In the genomic region with DNA sequence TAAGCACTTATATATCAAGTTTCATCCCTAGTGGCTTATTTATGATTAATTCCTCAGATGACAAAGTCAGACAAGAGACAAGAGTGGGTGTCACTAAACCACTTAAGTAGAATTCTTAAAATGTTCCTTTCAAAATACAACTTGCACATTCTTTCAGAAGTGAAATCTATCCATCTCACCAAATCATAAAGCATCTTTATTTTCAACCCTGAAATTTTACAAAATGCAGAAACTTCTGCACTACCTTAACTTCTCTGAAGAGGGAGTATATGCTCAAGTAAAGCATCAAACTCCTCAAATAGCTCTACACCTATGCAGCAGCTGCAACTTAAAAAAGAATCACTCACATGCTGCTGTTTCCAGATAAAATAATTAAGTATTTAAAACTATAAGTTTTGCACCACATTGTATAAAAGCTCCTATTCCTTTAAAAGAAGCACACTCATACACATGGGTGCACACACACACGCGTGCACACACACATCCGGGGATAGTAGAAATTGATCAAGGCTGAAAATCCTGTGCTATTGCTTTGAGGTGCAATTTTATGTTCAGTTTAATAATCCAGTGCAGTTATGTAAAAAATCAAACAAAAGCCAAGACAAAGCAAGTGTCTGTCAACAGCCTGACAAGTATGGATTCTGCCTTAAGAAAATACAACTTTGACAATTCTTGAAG, we compare ENCODE assay signal across 8 cellular contexts.
A peak's percentile ranks its signal among the peaks of the same experiment; 100 is the strongest.
DNase-seq lines count a peak whose midpoint lies in the region; ATAC-seq and TF ChIP-seq lines count a peak whose summit lies in the region.

No MANE protein-coding gene starts in this region.

- TF ChIP-seq CTCF in Calu3 (IDR thresholded peaks at IDR 0.05; ENCODE audit: unreplicated experiment) (peak; percentile 32), NB4 (IDR thresholded peaks at IDR 0.05; ENCODE audit: low read depth, low read length) (peak; percentile 7), cardiac fibroblast (IDR thresholded peaks at IDR 0.05; ENCODE audit: low read depth, low read length) (peak; percentile 55), neural crest cell (conservative IDR thresholded peaks at IDR 0.05) (peak; percentile 72)

- intact Hi-C loops in Calu3 (cut with micrococcal nuclease; ENCODE audit: unreplicated experiment) = loop anchor here (5.0 to 10.0 kb wide), 3 partner anchors 439 to 1234 kb away; no protein-coding TSS in a partner anchor

- H3K4me3 Mint-ChIP-seq in Calu3 (ENCODE audit: low read depth, unreplicated experiment) (no peak overlapping the region), neural crest cell (no peak overlapping the region)

- H3K27ac Mint-ChIP-seq in Calu3 (ENCODE audit: unreplicated experiment) (no peak overlapping the region), neural crest cell (ENCODE audit: unreplicated experiment) (no peak overlapping the region)

- no TSS peak for BruUV-seq in Calu3 (replicated peaks; lab: Mats Ljungman, UMichigan)

- no peak overlapping the region for H3K4me3 ChIP-seq in NB4 (ENCODE audit: low read depth, low read length)
- H3K4me3 ChIP-seq in cardiac fibroblast (replicated peaks in 1 of 2; ENCODE audit: low read depth in 2 of 2, low read length in 2 of 2) = no peak overlapping the region

- TF ChIP-seq POLR2A in NB4 (IDR thresholded peaks at IDR 0.05; ENCODE audit: extremely low read depth, insufficient read length) = no peak

- H3K27me3 Mint-ChIP-seq in Calu3 (ENCODE audit: unreplicated experiment) (no peaks in the 10 kb centered on the region), neural crest cell (ENCODE audit: low read depth) (no peaks in the 10 kb centered on the region)

- CTCF ChIA-PET in Calu3 (lab: Charles Lee) = interaction anchor here (0.5 to 1.0 kb wide), 4 partner anchors 12 to 1088 kb away, joined by 4 to 5 read pairs (median 4); no protein-coding TSS in a partner anchor

- DNase-seq in Calu3 (no peak), NB4 (ENCODE audit: low read depth) (peak; percentile 6), cardiac fibroblast (ENCODE audit: low read depth in 2 of 2) (peak; percentile 64 to 66), neural crest cell (ENCODE audit: low read depth, low spot score) (no peak), iPS-NIHi11 (ENCODE audit: low spot score) (no peak), KG1 (lab: John Stamatoyannopoulos, UW) (no peak)

- H3K4me1 Mint-ChIP-seq in Calu3 (ENCODE audit: low read depth, unreplicated experiment) = no peaks in the 10 kb centered on the region
- peaks cover 11% of the 10 kb centered on the region for H3K4me1 Mint-ChIP-seq in neural crest cell

- H3K36me3 Mint-ChIP-seq in Calu3 (ENCODE audit: insufficient read depth, unreplicated experiment) (no peaks in the 10 kb centered on the region), neural crest cell (ENCODE audit: low read depth) (no peaks in the 10 kb centered on the region)

- ATAC-seq in GM21367 (IDR thresholded peaks at IDR 0.05; ENCODE audit: unreplicated experiment) (peak; percentile 50), HG03457 (IDR thresholded peaks at IDR 0.05; ENCODE audit: unreplicated experiment) (no peak)

- H3K9me3 Mint-ChIP-seq in Calu3 (ENCODE audit: low read depth, unreplicated experiment) = no peaks in the 10 kb centered on the region
- no peaks in the 10 kb centered on the region for H3K9me3 Mint-ChIP-seq in neural crest cell

Comparison
In these comparisons a context has a peak if more than half of its experiments do, and no peak if none do; other contexts are left out.
1. DNase-seq: peak in NB4 (single experiment) and cardiac fibroblast (2 of 2); none in Calu3 (single experiment), neural crest cell (single experiment), iPS-NIHi11 (single experiment) and KG1 (single experiment).
2. CTCF ChIP-seq: peak in every context shown above with its lines; median percentile 72 in neural crest cell; 55 in cardiac fibroblast; 32 in Calu3; 7 in NB4.